Comparison of ENCODE assay signal across 8 cellular contexts in the genomic region with DNA sequence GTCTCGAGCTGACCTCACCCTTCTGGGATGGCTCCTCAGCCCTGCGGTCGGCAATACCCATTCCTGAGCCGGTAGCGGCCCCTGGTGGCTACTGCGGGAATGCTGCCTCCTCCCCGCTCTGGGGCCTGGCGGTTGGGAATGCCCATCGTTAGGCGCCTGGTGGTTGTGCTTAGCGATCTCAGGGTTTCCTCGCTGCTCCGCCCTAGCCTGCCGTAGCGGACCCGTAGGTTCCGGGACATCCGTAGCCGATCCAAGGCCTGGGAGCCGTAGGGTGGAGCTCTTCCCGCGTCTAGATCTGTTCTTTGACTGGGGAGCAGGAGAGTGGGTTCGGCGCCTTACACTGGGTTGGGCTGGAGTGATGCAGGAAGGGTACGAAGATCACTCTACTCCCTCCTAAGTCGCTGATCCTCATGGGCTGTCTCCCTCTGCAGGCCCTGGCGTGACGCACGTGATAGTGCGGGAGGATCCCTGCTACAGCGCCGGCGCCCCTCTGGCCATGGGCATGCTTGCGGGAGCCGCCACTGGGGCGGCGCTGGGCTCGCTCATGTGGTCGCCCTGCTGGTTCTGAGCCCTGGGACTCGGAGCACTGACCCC. TPM values are rescaled to one million over a fixed set of nuclear protein-coding genes. Genes with fewer than 3 reads are reported as not detected.
A peak's percentile ranks its signal among the peaks of the same experiment; 100 is the strongest.
DNase-seq lines count a peak whose midpoint lies in the region; ATAC-seq and FAIRE-seq lines count a peak whose summit lies in the region.

No MANE protein-coding gene starts in this region.

- H3K9me3 ChIP-seq in HUES48 (ENCODE audit: control insufficient read depth, insufficient read depth, low read length): no peaks in the 10 kb centered on the region
- no peaks in the 10 kb centered on the region for H3K9me3 ChIP-seq in naive thymus-derived CD4-positive, alpha-beta T cell (ENCODE audit: control insufficient read depth in 2 of 3, low read length in 3 of 3)

- POLR2A ChIA-PET in naive thymus-derived CD4-positive, alpha-beta T cell (lab: Charles Lee): interaction anchor here (0.6 to 2.3 kb wide), 2 partner anchors 36 to 63 kb away, joined by 3 to 20 read pairs; no protein-coding TSS in a partner anchor

- H3K9ac ChIP-seq in HUES48 (ENCODE audit: low read depth, low read length): peak overlapping the region; percentile 54

- H3K27ac Mint-ChIP-seq in naive thymus-derived CD4-positive, alpha-beta T cell: peak overlapping the region in 4 of 9 donors; percentile 14 to 41 (median 34)
- peak overlapping the region; percentile 43 for H3K27ac Mint-ChIP-seq in stimulated activated effector memory CD8-positive, alpha-beta T cell treated with anti-CD3 and anti-CD28 coated beads, Interleukin-12 subunit alpha, Interleukin-12 subunit beta, amount 100 ng/mL, for 72 hours

- peaks cover 13 to 32% (median 23%) of the 10 kb centered on the region in 7 donors for H3K4me1 Mint-ChIP-seq in naive thymus-derived CD4-positive, alpha-beta T cell
- peaks cover 19% of the 10 kb centered on the region for H3K4me1 Mint-ChIP-seq in stimulated activated effector memory CD8-positive, alpha-beta T cell treated with anti-CD3 and anti-CD28 coated beads, Interleukin-12 subunit alpha, Interleukin-12 subunit beta, amount 100 ng/mL, for 72 hours

- H3K36me3 Mint-ChIP-seq in naive thymus-derived CD4-positive, alpha-beta T cell: peaks cover 0 to 6% (median under 1%) of the 10 kb centered on the region in 5 donors
- H3K36me3 Mint-ChIP-seq in stimulated activated effector memory CD8-positive, alpha-beta T cell treated with anti-CD3 and anti-CD28 coated beads, Interleukin-12 subunit alpha, Interleukin-12 subunit beta, amount 100 ng/mL, for 72 hours: peaks cover 7% of the 10 kb centered on the region

- intact Hi-C loops in naive thymus-derived CD4-positive, alpha-beta T cell (cut with micrococcal nuclease): loop anchor here (1.0 to 10.0 kb wide), 8 partner anchors 36 to 354 kb away; a partner anchor contains a TSS

- peak overlapping the region; percentile 53 for H3K4me3 ChIP-seq in HUES48 (ENCODE audit: low read depth, low read length)
- no peak overlapping the region for H3K4me3 ChIP-seq in naive thymus-derived CD4-positive, alpha-beta T cell (ENCODE audit: low read length)

- DNase-seq in ACHN (peak; percentile 77), RCC 7860 (ENCODE audit: low spot score) (peak; percentile 49), fibroblast of peridontal ligament (ENCODE audit: extremely low read depth) (peak; percentile 79)
- DNase-seq in activated T-helper 1 cell treated with anti-CD3 and anti-CD28 coated beads, Interleukin-2, amount 50 U/mL, for 16 hours (ENCODE audit: low read depth in 1 of 2, low spot score in 1 of 2): peak; percentile 71 to 78
- DNase-seq in naive thymus-derived CD4-positive, alpha-beta T cell: peak; percentile 67 to 91 (median 80)
- DNase-seq in stimulated activated effector memory CD8-positive, alpha-beta T cell treated with anti-CD3 and anti-CD28 coated beads, Interleukin-12 subunit alpha, Interleukin-12 subunit beta, amount 100 ng/mL, for 72 hours (ENCODE audit: low spot score in 2 of 2): peak; percentile 89 to 91

- no peaks in the 10 kb centered on the region for H3K9me3 Mint-ChIP-seq in naive thymus-derived CD4-positive, alpha-beta T cell
- no peaks in the 10 kb centered on the region for H3K9me3 Mint-ChIP-seq in stimulated activated effector memory CD8-positive, alpha-beta T cell treated with anti-CD3 and anti-CD28 coated beads, Interleukin-12 subunit alpha, Interleukin-12 subunit beta, amount 100 ng/mL, for 72 hours

- H3K4me1 ChIP-seq in HUES48 (ENCODE audit: control insufficient read depth, insufficient read depth, low read length): peaks cover 10% of the 10 kb centered on the region; the same call in 1 of the 2 replicates
- H3K4me1 ChIP-seq in naive thymus-derived CD4-positive, alpha-beta T cell (ENCODE audit: control insufficient read depth in 2 of 2, insufficient read depth in 2 of 2, low read length in 2 of 2): peaks cover 5 to 15% of the 10 kb centered on the region in 2 donors

- CTCF ChIA-PET in naive thymus-derived CD4-positive, alpha-beta T cell (lab: Charles Lee): interaction anchor here (0.5 to 5.8 kb wide), 22 partner anchors 8 to 310 kb away, joined by 3 to 190 read pairs (median 4); a partner anchor contains a TSS

- in situ Hi-C loops in ACHN (cut with HindIII; ENCODE audit: low pct_ligation_motif_present, low pct_unique_long_range_greater_than_20kb, low sequenced_read_pairs): no loop called here

- no peaks in the 10 kb centered on the region; the same call in 1 of the 2 replicates for H3K36me3 ChIP-seq in HUES48 (ENCODE audit: control insufficient read depth, insufficient read depth, low read length)
- H3K36me3 ChIP-seq in naive thymus-derived CD4-positive, alpha-beta T cell (ENCODE audit: control insufficient read depth in 2 of 3, insufficient read depth in 3 of 3, low read length in 3 of 3): peaks cover 0 to 30% (median 4%) of the 10 kb centered on the region in 3 experiments

- peaks cover 29% of the 10 kb centered on the region for H3K27me3 ChIP-seq in HUES48 (ENCODE audit: control insufficient read depth, insufficient read depth, low read length)
- no peaks in the 10 kb centered on the region for H3K27me3 ChIP-seq in naive thymus-derived CD4-positive, alpha-beta T cell (ENCODE audit: control insufficient read depth in 2 of 2, insufficient read depth in 2 of 2, low read length in 2 of 2)

- ATAC-seq in GM19025 (IDR thresholded peaks at IDR 0.05; ENCODE audit: low read depth, unreplicated experiment): peak; percentile 85
- peak; percentile 97 for ATAC-seq in naive thymus-derived CD4-positive, alpha-beta T cell
- ATAC-seq in stimulated activated effector memory CD8-positive, alpha-beta T cell treated with anti-CD3 and anti-CD28 coated beads, Interleukin-12 subunit alpha, Interleukin-12 subunit beta, amount 100 ng/mL, for 72 hours: peak; percentile 90

- H3K4me3 Mint-ChIP-seq in naive thymus-derived CD4-positive, alpha-beta T cell: peak overlapping the region in 5 of 10 donors; percentile 29 to 58 (median 36)
- H3K4me3 Mint-ChIP-seq in stimulated activated effector memory CD8-positive, alpha-beta T cell treated with anti-CD3 and anti-CD28 coated beads, Interleukin-12 subunit alpha, Interleukin-12 subunit beta, amount 100 ng/mL, for 72 hours: peak overlapping the region; percentile 55

- no peak for FAIRE-seq in RCC 7860 (lab: Jason Lieb, UNC)

- peak overlapping the region; percentile 56 for H3K27ac ChIP-seq in HUES48 (ENCODE audit: low read depth, low read length)
- H3K27ac ChIP-seq in naive thymus-derived CD4-positive, alpha-beta T cell (ENCODE audit: low read depth, low read length): no peak overlapping the region

- no peaks in the 10 kb centered on the region for H3K27me3 Mint-ChIP-seq in naive thymus-derived CD4-positive, alpha-beta T cell

RNA-seq across cellular contexts. Expression of a gene that starts 14.8 kb away (rescaled TPM):
- 10 to 100 TPM in 4 of 5 experiments, 1 to 10 TPM in 1; 3.2 to 92.9 (median 67.7) TPM for total RNA-seq in naive thymus-derived CD4-positive, alpha-beta T cell
- polyA plus RNA-seq in naive thymus-derived CD4-positive, alpha-beta T cell: 100 to 1,000 TPM; 157 to 172 TPM
